ENCODE assay signal across 15 cellular contexts in genomic region chr6:140046030-140046632, GRCh38.
"Had no signal": no experiment of that assay in that cellular context is flagged by ENCODE, and none has a peak within 500 bp of the region (broad histone marks: within the 10 kb centered on the region; RNA-seq: fewer than 3 reads in every experiment).

No MANE protein-coding gene starts in this region.

- H3K9me3 ChIP-seq: mucosa of descending colon, pancreas, right lobe of liver, stomach had no signal

- DNase-seq: activated CD4-positive, alpha-beta T cell treated with anti-CD3 and anti-CD28 coated beads for 36 hours; activated CD4-positive, alpha-beta T cell treated with anti-CD3 and anti-CD28 coated beads, Interleukin-2, amount 50 U/mL, for 48 hours; activated gamma-delta T cell treated with Interleukin-2 at 50 U/mL for 16 hours; effector memory CD8-positive, alpha-beta T cell; foreskin fibroblast; mucosa of descending colon; naive B cell; pancreas; right lobe of liver; stimulated activated CD4-positive, alpha-beta T cell treated with anti-CD3 and anti-CD28 coated beads, Interleukin-4, amount 100 ng/mL, for 24 hours; stomach had no signal

- ATAC-seq: activated CD4-positive, alpha-beta T cell treated with anti-CD3 and anti-CD28 coated beads for 36 hours; effector memory CD8-positive, alpha-beta T cell; mucosa of descending colon; pancreas; right lobe of liver; stimulated activated effector memory CD8-positive, alpha-beta T cell treated with anti-CD3 and anti-CD28 coated beads, Interleukin-12 subunit alpha, Interleukin-12 subunit beta, amount 100 ng/mL, for 72 hours; WTC11 had no signal

- H3K4me3 ChIP-seq: cardiac muscle cell, mucosa of descending colon, pancreas, right lobe of liver, stomach had no signal

- FAIRE-seq: pancreas, TTC549 had no signal

- H3K27ac ChIP-seq: cardiac muscle cell, pancreas, right lobe of liver, stomach had no signal

- H3K36me3 ChIP-seq: cardiac muscle cell, pancreas, right lobe of liver, stomach had no signal

- H3K4me1 ChIP-seq: pancreas, stomach had no signal
